1 cellular context compared by ENCODE assay signal in the genomic region with DNA sequence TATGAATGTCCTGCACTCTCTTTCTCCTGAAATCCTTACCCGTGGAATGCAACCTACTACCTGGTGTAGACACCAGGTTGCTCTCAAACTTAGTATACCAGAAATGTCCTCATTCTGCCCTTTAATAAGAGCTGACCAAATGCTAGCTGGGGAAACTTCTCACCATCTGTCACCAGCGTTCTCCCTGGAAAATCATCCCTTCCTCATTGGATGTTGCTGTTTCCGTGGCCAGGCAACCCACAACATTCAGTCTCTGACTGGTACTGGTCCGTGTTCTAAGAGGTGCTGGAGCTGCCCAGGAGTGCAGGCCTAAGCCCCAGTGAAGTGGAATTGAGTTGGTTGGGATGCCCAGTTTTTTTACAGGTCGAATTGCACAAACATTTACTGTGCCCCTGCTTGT.
TF ChIP-seq lines count a peak whose summit lies in the region.

No MANE protein-coding gene starts in this region.

TF ChIP-seq in WTC11, 78 proteins besides CTCF, POLR2A, EP300 and RAD21 (continued from another document):
- TF ChIP-seq PREB (CRISPR knock-in tag; IDR thresholded peaks at IDR 0.05; ENCODE audit: borderline replicate concordance) (no peak), GRHL2 (CRISPR knock-in tag; IDR thresholded peaks at IDR 0.05; ENCODE audit: insufficient replicate concordance, severe bottlenecking) (no peak), ZNF317 (CRISPR knock-in tag; IDR thresholded peaks at IDR 0.05; ENCODE audit: borderline replicate concordance, low read depth) (no peak), KAT7 (CRISPR knock-in tag; IDR thresholded peaks at IDR 0.05; ENCODE audit: borderline replicate concordance) (no peak), CBFB (CRISPR knock-in tag; IDR thresholded peaks at IDR 0.05; ENCODE audit: low read depth) (no peak), FOXJ3 (CRISPR knock-in tag; IDR thresholded peaks at IDR 0.05; ENCODE audit: borderline replicate concordance) (no peak), SMAD3 (CRISPR knock-in tag; IDR thresholded peaks at IDR 0.05; ENCODE audit: borderline replicate concordance) (no peak)
- TF ChIP-seq, protein P1, sequence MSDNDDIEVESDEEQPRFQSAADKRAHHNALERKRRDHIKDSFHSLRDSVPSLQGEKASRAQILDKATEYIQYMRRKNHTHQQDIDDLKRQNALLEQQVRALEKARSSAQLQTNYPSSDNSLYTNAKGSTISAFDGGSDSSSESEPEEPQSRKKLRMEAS (CRISPR knock-in tag; IDR thresholded peaks at IDR 0.05): no peak
TF ChIP-seq in WTC11: peak in this region for 0.
